Comparison of ENCODE assay signal across 8 cellular contexts in genomic region chr7:22559829-22560489, GRCh38. TPM values are rescaled to one million over a fixed set of nuclear protein-coding genes. Genes with fewer than 3 reads are reported as not detected.
DNase-seq lines count a peak whose midpoint lies in the region; ATAC-seq, FAIRE-seq and TF ChIP-seq lines count a peak whose summit lies in the region.

No MANE protein-coding gene starts in this region.

- H3K4me3 ChIP-seq in A549 = no peak overlapping the region

- peak; percentile 90 to 99 for TF ChIP-seq RAD21 in A549 (conservative IDR thresholded peaks at IDR 0.05 in 1 of 2, IDR thresholded peaks at IDR 0.05 in 1 of 2)

- H3K4me1 ChIP-seq in A549 = peaks cover 46% of the 10 kb centered on the region

- peak; percentile 80 to 85 for DNase-seq in A549 (ENCODE audit: low read depth in 1 of 2, low spot score in 1 of 2)
- DNase-seq in NCI-H460 (ENCODE audit: extremely low read depth, low read depth) = peak; percentile 91
- DNase-seq in activated CD4-positive, alpha-beta T cell treated with anti-CD3 and anti-CD28 coated beads for 1 hour = peak; percentile 37
- DNase-seq in cerebellar cortex (ENCODE audit: low spot score) = peak; percentile 61
- DNase-seq in left colon = peak in 1 of 2 donors; percentile 74
- DNase-seq in stimulated activated CD4-positive, alpha-beta T cell treated with anti-CD3 and anti-CD28 coated beads, Interleukin-4, amount 100 ng/mL, for 1 hour = peak; percentile 66

- POLR2A ChIA-PET in A549 (lab: Yijun Ruan, JAX) = interaction anchor here (0.9 to 2.1 kb wide), 5 partner anchors 112 to 301 kb away, joined by 4 to 16 read pairs (median 7); partner anchors contain the start of gene IL6

- intact Hi-C loops in left colon (cut with DNase I, micrococcal nuclease) = loop anchor here in 1 of 2 donors (5.0 to 10.0 kb wide), 3 partner anchors 167 to 495 kb away; partner anchors contain the start of gene IL6

- no peaks in the 10 kb centered on the region for H3K9me3 ChIP-seq in A549

- ATAC-seq in A549 (peak; percentile 82 to 92), GM18505 (IDR thresholded peaks at IDR 0.05; ENCODE audit: unreplicated experiment) (peak; percentile 43), HG03342 (IDR thresholded peaks at IDR 0.05; ENCODE audit: unreplicated experiment) (peak; percentile 55), left colon (peak; percentile 88)

- WGBS in A549 (ENCODE audit: missing lambda C conversion rate) = 38% methylated on average over 13 of the region's 13 CpGs

- TF ChIP-seq EP300 in A549 (IDR thresholded peaks at IDR 0.05) = no peak

- peak overlapping the region; percentile 4; the same call in 1 of the 3 replicates for H3K4me2 ChIP-seq in A549

- TF ChIP-seq CTCF in A549 (IDR thresholded peaks at IDR 0.05) = peak; percentile 99

- H3K27ac ChIP-seq in A549 = peak overlapping the region in 1 of 2 experiments; percentile 74; a peak in 3 of 6 replicates

- CTCF ChIA-PET in A549 (lab: Yijun Ruan, JAX) = interaction anchor here (0.5 to 10.2 kb wide), 80 partner anchors 9 to 694 kb away, joined by 3 to 477 read pairs (median 4); partner anchors contain the start of genes IL6 and KLHL7

- no peak for FAIRE-seq in A549 (lab: Jason Lieb, UNC)

- no peak for TF ChIP-seq POLR2A in A549 (IDR thresholded peaks at IDR 0.05; ENCODE audit: low read length)
- TF ChIP-seq POLR2A in GM18505 (IDR thresholded peaks at IDR 0.05; ENCODE audit: borderline replicate concordance, extremely low read depth, insufficient read depth, insufficient read length) = no peak

TF ChIP-seq in A549, 52 proteins besides CTCF, POLR2A, EP300 and RAD21:
- TF ChIP-seq MAFK (IDR thresholded peaks at IDR 0.05; ENCODE audit: partially characterized antibody) = no peak
- TF ChIP-seq FOSB (CRISPR knock-in tag; IDR thresholded peaks at IDR 0.05) = no peak
- TF ChIP-seq JUNB (IDR thresholded peaks at IDR 0.05) = no peak
- no peak for TF ChIP-seq KDM5A (IDR thresholded peaks at IDR 0.05)
- TF ChIP-seq ATOH8 (CRISPR knock-in tag; IDR thresholded peaks at IDR 0.05; ENCODE audit: low read depth) = no peak
- TF ChIP-seq FOXS1 (CRISPR knock-in tag; IDR thresholded peaks at IDR 0.05) = peak; percentile 26; the same call in 1 of the 2 replicates
- TF ChIP-seq SMC3 (IDR thresholded peaks at IDR 0.05) = peak; percentile 99
TF ChIP-seq in A549: peak in this region for 2.

RNA-seq across cellular contexts. Expression of gene STEAP1B, which starts 60.0 kb away (rescaled TPM):
- polyA plus RNA-seq in A549 (2011; rRNA removed) (0.08 and 0.09 TPM in 2 replicates), A549 (2017; fragmentation: RNase III; extraction: RNeasy Plus Mini Kit Qiagen cat#74134 plus additional on column Dnase treatment) (0.22 to 0.26 TPM in 2 of 3 replicates, not detected in the other)
- 0.04 and 0.05 TPM in 2 replicates for polyA plus RNA-seq in A549 (2012; cell fraction: cytosol; rRNA removed)
- polyA plus RNA-seq in A549 (2012; cell fraction: nucleus; rRNA removed) = 0.07 TPM in 1 of 2 replicates, not detected in the other
- 0.44 TPM in 1 of 2 replicates, not detected in the other for polyA minus RNA-seq in A549 (2011; rRNA and poly(A)+ RNA removed)
- 5.1 and 5.4 TPM in 2 replicates for total RNA-seq in NCI-H460 (2014; rRNA removed; shearing (Covaris generic))
- 7.8 and 11.0 TPM in 2 replicates for polyA plus RNA-seq in NCI-H460 (2014; cell fraction: nucleus; rRNA removed)
- total RNA-seq in left colon = under 1 TPM in 1 of 2 donors, not detected in 1; 0.47 TPM
